ENCODE assay signal across 2 cellular contexts in the genomic region with DNA sequence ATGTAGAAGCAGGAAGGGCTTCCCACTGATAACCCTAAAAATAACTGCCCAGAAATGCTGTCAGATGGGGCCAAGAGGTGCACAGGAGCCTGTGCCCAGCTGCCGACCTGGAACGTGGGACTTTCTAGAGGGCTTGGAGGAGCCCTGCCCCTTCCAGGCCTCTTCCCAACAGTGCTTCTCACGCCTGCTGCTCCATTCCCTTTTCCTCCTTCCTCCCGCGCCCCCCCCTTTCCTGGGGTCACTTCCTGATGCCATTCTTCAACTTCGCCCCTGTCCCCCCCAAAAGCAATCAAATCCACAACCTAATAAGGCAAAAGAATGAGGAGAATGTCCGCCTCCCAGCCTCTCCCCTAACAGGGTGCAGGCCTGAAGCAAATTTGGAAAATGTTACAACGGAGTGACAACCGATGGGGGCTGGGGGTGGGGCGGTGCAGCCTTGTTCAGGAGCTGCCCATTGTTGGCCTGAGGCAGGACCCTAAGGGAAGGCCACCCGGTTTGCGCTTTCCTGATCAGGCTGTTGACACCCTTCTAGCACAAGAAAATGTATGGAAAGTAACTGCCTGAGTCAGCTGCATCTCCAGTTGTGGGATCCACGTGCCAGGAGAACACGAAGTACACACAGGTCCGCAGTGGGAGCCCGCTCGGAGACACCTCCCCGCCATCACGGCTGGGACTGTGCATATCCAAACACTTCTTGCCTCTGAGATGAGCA.
TF ChIP-seq lines count a peak whose summit lies in the region.

No MANE protein-coding gene starts in this region.

TF ChIP-seq in IMR-90, 13 proteins besides CTCF, POLR2A, EP300 and RAD21:
- TF ChIP-seq RFX5 (IDR thresholded peaks at IDR 0.05; ENCODE audit: low read depth, low read length) (no peak), USF2 (IDR thresholded peaks at IDR 0.05; ENCODE audit: low read depth, low read length) (no peak), CHD1 (IDR thresholded peaks at IDR 0.05; ENCODE audit: low read depth, low read length) (no peak), RCOR1 (IDR thresholded peaks at IDR 0.05; ENCODE audit: insufficient replicate concordance, low read length) (no peak), NFE2L2 (IDR thresholded peaks at IDR 0.05; ENCODE audit: low read depth, low read length) (no peak), MAZ (IDR thresholded peaks at IDR 0.05; ENCODE audit: borderline replicate concordance, low read depth, low read length) (peak; percentile 38; the same call in 1 of the 2 replicates), MXI1 (IDR thresholded peaks at IDR 0.05; ENCODE audit: borderline replicate concordance, low read depth, low read length) (no peak), BHLHE40 (IDR thresholded peaks at IDR 0.05; ENCODE audit: low read depth, low read length) (0 out of 2 replicates have a peak, but pooled peaks have one; percentile 4), SMC3 (IDR thresholded peaks at IDR 0.05; ENCODE audit: low read depth, low read length) (no peak), FOS (IDR thresholded peaks at IDR 0.05; ENCODE audit: low read depth, low read length) (no peak)
TF ChIP-seq in IMR-90: peak in this region for 2.

TF ChIP-seq in HepG2, 621 proteins besides CTCF, POLR2A, EP300 and RAD21 (continues in another document):
- peak; percentile 82 for TF ChIP-seq TEAD3 (CRISPR knock-in tag; optimal IDR thresholded peaks at IDR 0.05; ENCODE audit: borderline replicate concordance)
- peak; percentile 45 for TF ChIP-seq HNRNPH1 (optimal IDR thresholded peaks at IDR 0.05; ENCODE audit: low read depth, low read length)
- TF ChIP-seq, protein P1, sequence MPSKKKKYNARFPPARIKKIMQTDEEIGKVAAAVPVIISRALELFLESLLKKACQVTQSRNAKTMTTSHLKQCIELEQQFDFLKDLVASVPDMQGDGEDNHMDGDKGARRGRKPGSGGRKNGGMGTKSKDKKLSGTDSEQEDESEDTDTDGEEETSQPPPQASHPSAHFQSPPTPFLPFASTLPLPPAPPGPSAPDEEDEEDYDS (CRISPR knock-in tag; IDR thresholded peaks at IDR 0.05), result no peak
- TF ChIP-seq TBX2 (CRISPR knock-in tag; IDR thresholded peaks at IDR 0.05; ENCODE audit: borderline replicate concordance), result 0 out of 2 replicates have a peak, but pooled peaks have one; percentile 12
- TF ChIP-seq HNF1B (CRISPR knock-in tag; IDR thresholded peaks at IDR 0.05), result 0 out of 2 replicates have a peak, but pooled peaks have one; percentile 13
- TF ChIP-seq ZNF724P (CRISPR knock-in tag; IDR thresholded peaks at IDR 0.05; ENCODE audit: borderline replicate concordance), result 0 out of 2 replicates have a peak, but pooled peaks have one; percentile 32
- TF ChIP-seq ZNF678 (CRISPR knock-in tag; IDR thresholded peaks at IDR 0.05), result no peak
- no peak for TF ChIP-seq MIER3 (CRISPR knock-in tag; IDR thresholded peaks at IDR 0.05; ENCODE audit: borderline replicate concordance)
- TF ChIP-seq, protein P2, sequence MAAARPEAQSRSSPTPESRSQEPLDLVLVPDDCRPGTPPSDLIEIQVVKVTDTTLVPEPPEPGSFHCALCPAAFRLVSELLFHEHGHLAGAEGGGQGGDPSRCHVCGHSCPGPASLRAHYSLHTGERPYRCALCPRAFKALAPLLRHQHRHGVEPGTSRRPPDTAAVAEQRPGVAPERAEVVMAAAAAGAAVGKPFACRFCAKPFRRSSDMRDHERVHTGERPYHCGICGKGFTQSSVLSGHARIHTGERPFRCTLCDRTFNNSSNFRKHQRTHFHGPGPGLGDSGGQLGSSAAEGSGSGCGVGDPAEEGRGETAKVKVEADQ (CRISPR knock-in tag; IDR thresholded peaks at IDR 0.05; ENCODE audit: borderline replicate concordance), result no peak
- TF ChIP-seq, protein P3, sequence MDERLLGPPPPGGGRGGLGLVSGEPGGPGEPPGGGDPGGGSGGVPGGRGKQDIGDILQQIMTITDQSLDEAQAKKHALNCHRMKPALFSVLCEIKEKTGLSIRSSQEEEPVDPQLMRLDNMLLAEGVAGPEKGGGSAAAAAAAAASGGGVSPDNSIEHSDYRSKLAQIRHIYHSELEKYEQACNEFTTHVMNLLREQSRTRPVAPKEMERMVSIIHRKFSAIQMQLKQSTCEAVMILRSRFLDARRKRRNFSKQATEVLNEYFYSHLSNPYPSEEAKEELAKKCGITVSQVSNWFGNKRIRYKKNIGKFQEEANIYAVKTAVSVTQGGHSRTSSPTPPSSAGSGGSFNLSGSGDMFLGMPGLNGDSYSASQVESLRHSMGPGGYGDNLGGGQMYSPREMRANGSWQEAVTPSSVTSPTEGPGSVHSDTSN (CRISPR knock-in tag; IDR thresholded peaks at IDR 0.05), result no peak
- no peak for TF ChIP-seq SRSF1 (optimal IDR thresholded peaks at IDR 0.05; ENCODE audit: low read depth, low read length)
- TF ChIP-seq SOX13 (IDR thresholded peaks at IDR 0.05), result 0 out of 2 replicates have a peak, but pooled peaks have one; percentile 10
- no peak for TF ChIP-seq SOX13 (CRISPR knock-in tag; conservative IDR thresholded peaks at IDR 0.05 in 1 of 2, IDR thresholded peaks at IDR 0.05 in 1 of 2)
- no peak for TF ChIP-seq JDP2 (CRISPR knock-in tag; IDR thresholded peaks at IDR 0.05; ENCODE audit: borderline replicate concordance)
- TF ChIP-seq FOXO4 (CRISPR knock-in tag; conservative IDR thresholded peaks at IDR 0.05), result no peak
- 0 out of 2 replicates have a peak, but pooled peaks have one; percentile 24 for TF ChIP-seq POLR2G (IDR thresholded peaks at IDR 0.05; ENCODE audit: low read depth, low read length)
- TF ChIP-seq DZIP1 (CRISPR knock-in tag; IDR thresholded peaks at IDR 0.05), result no peak
- TF ChIP-seq ZSCAN30 (CRISPR knock-in tag; IDR thresholded peaks at IDR 0.05), result no peak
- no peak for TF ChIP-seq MTA1 (CRISPR knock-in tag; IDR thresholded peaks at IDR 0.05; ENCODE audit: borderline replicate concordance)
- TF ChIP-seq ZNF501 (CRISPR knock-in tag; IDR thresholded peaks at IDR 0.05), result 0 out of 2 replicates have a peak, but pooled peaks have one; percentile 30
- TF ChIP-seq PITX1 (CRISPR knock-in tag; IDR thresholded peaks at IDR 0.05), result no peak
- TF ChIP-seq ELF3 (CRISPR knock-in tag; IDR thresholded peaks at IDR 0.05), result peak; percentile 23; the same call in 1 of the 2 replicates
- TF ChIP-seq NFIB (CRISPR knock-in tag; IDR thresholded peaks at IDR 0.05; ENCODE audit: borderline replicate concordance), result no peak
- peak; percentile 81 for TF ChIP-seq ZNF687 (CRISPR knock-in tag; IDR thresholded peaks at IDR 0.05)
- TF ChIP-seq DPF2 (CRISPR knock-in tag; IDR thresholded peaks at IDR 0.05; ENCODE audit: borderline replicate concordance, low read depth), result no peak
- TF ChIP-seq NR2F6 (IDR thresholded peaks at IDR 0.05), result peak; percentile 39; the same call in 1 of the 2 replicates
- TF ChIP-seq NR2F6 (CRISPR knock-in tag; IDR thresholded peaks at IDR 0.05), result no peak; the same call in 1 of the 2 replicates
- no peak for TF ChIP-seq USF2 (IDR thresholded peaks at IDR 0.05; ENCODE audit: low read depth, low read length)
- TF ChIP-seq USF2 (CRISPR knock-in tag; IDR thresholded peaks at IDR 0.05; ENCODE audit: borderline replicate concordance), result peak; percentile 28; the same call in 1 of the 2 replicates
- 0 out of 2 replicates have a peak, but pooled peaks have one; percentile 12 for TF ChIP-seq LCORL (IDR thresholded peaks at IDR 0.05)
- peak; percentile 87 for TF ChIP-seq LCORL (CRISPR knock-in tag; IDR thresholded peaks at IDR 0.05)
- TF ChIP-seq IKZF1 (IDR thresholded peaks at IDR 0.05), result no peak
- no peak for TF ChIP-seq TAF15 (IDR thresholded peaks at IDR 0.05; ENCODE audit: low read depth, low read length, poor library complexity, severe bottlenecking)
- no peak for TF ChIP-seq CBX5 (CRISPR knock-in tag; IDR thresholded peaks at IDR 0.05; ENCODE audit: borderline replicate concordance)
- no peak for TF ChIP-seq ZNF460 (CRISPR knock-in tag; IDR thresholded peaks at IDR 0.05; ENCODE audit: borderline replicate concordance)
- TF ChIP-seq ZNF713 (CRISPR knock-in tag; IDR thresholded peaks at IDR 0.05), result no peak
